ENCODE assay signal across 9 cellular contexts in genomic region chr14:64541261-64541970, GRCh38. TPM values are rescaled to one million over a fixed set of nuclear protein-coding genes. Genes with fewer than 3 reads are reported as not detected.
DNase-seq lines count a peak whose midpoint lies in the region; ATAC-seq lines count a peak whose summit lies in the region.
"Had no signal": no experiment of that assay in that cellular context is flagged by ENCODE, and none has a peak within 500 bp of the region (broad histone marks: within the 10 kb centered on the region; RNA-seq: fewer than 3 reads in every experiment).

No MANE protein-coding gene starts in this region.

- H3K27me3 Mint-ChIP-seq in stimulated activated naive B cell treated with anti-CD40 and anti-IgM and Interleukin-4, amounts not matched to agents 10 μg/mL and 1 μg/mL and 100 μg/mL, for 72 hours, result peaks cover 22 to 27% of the 10 kb centered on the region in 2 donors

- H3K4me3 Mint-ChIP-seq in stimulated activated naive B cell treated with anti-CD40 and anti-IgM and Interleukin-4, amounts not matched to agents 10 μg/mL and 1 μg/mL and 100 μg/mL, for 72 hours, result peak overlapping the region; percentile 84 to 92

- intact Hi-C loops in right cardiac atrium (cut with DNase I), result loop anchor here (2.0 to 10.0 kb wide), 3 partner anchors 93 to 96 kb away; no protein-coding TSS in a partner anchor

- WGBS in right cardiac atrium, result 15% methylated on average over 73 of the region's 73 CpGs

- peaks cover 6 to 19% of the 10 kb centered on the region in 2 donors for H3K36me3 Mint-ChIP-seq in stimulated activated naive B cell treated with anti-CD40 and anti-IgM and Interleukin-4, amounts not matched to agents 10 μg/mL and 1 μg/mL and 100 μg/mL, for 72 hours

- H3K27ac ChIP-seq in right cardiac atrium (ENCODE audit: low read length), result no peak overlapping the region

- H3K27ac Mint-ChIP-seq in stimulated activated naive B cell treated with anti-CD40 and anti-IgM and Interleukin-4, amounts not matched to agents 10 μg/mL and 1 μg/mL and 100 μg/mL, for 72 hours, result peak overlapping the region; percentile 95

- H3K9me3 ChIP-seq in right cardiac atrium (ENCODE audit: control insufficient read depth, low read length), result no peaks in the 10 kb centered on the region

- peaks cover 22 to 31% of the 10 kb centered on the region in 2 donors for H3K4me1 Mint-ChIP-seq in stimulated activated naive B cell treated with anti-CD40 and anti-IgM and Interleukin-4, amounts not matched to agents 10 μg/mL and 1 μg/mL and 100 μg/mL, for 72 hours

- no peaks in the 10 kb centered on the region for H3K27me3 ChIP-seq in right cardiac atrium (ENCODE audit: control insufficient read depth, insufficient read depth)

- DNase-seq in DMS153 (lab: John Stamatoyannopoulos, UW), result peak; percentile 12
- no peak for DNase-seq in DMS153 treated with DMSO at 0.1 percent for 48 hours (lab: John Stamatoyannopoulos, UW; ENCODE audit: unreplicated experiment)
- DNase-seq in activated T-helper 9 cell treated with anti-CD3 and anti-CD28 coated beads, Interleukin-2, amount 50 U/mL, for 16 hours (ENCODE audit: low read depth), result peak; percentile 4
- peak; percentile 34 to 78 (median 71) for DNase-seq in right cardiac atrium
- DNase-seq in stimulated activated naive B cell treated with anti-CD40 and anti-IgM and Interleukin-4, amounts not matched to agents 10 μg/mL and 1 μg/mL and 100 μg/mL, for 72 hours, result no peak
- DNase-seq in NCI-H128 (lab: John Stamatoyannopoulos, UW; ENCODE audit: unreplicated experiment), result no peak

- peaks cover 0 to 9% of the 10 kb centered on the region in 2 donors for H3K9me3 Mint-ChIP-seq in stimulated activated naive B cell treated with anti-CD40 and anti-IgM and Interleukin-4, amounts not matched to agents 10 μg/mL and 1 μg/mL and 100 μg/mL, for 72 hours

- peak overlapping the region; percentile 41 for H3K4me3 ChIP-seq in right cardiac atrium (ENCODE audit: low read length)

- H3K4me1 ChIP-seq in right cardiac atrium (ENCODE audit: control insufficient read depth, insufficient read depth, low read length), result no peaks in the 10 kb centered on the region

- ATAC-seq in right cardiac atrium (no peak), GM19467 (IDR thresholded peaks at IDR 0.05; ENCODE audit: unreplicated experiment) (no peak), GM21447 (IDR thresholded peaks at IDR 0.05; ENCODE audit: unreplicated experiment) (no peak)
- no peak for ATAC-seq in stimulated activated naive B cell treated with anti-CD40 and anti-IgM and Interleukin-4, amounts not matched to agents 10 μg/mL and 1 μg/mL and 100 μg/mL, for 72 hours (replicated peaks)

RNA-seq across cellular contexts. Expression of gene HSPA2, which starts 0.9 kb away (rescaled TPM):
- 100 to 1,000 TPM in 1 of 4 donors, 10 to 100 TPM in 3; 41.6 to 113 (median 56.9) TPM for total RNA-seq in right cardiac atrium
- polyA plus RNA-seq in right cardiac atrium, result 45.9 TPM

RNA-seq across cellular contexts. Expression of gene PPP1R36, which starts 8.3 kb away (rescaled TPM):
- total RNA-seq in right cardiac atrium, result 1 to 10 TPM in 1 of 4 donors, under 1 TPM in 3; 0.44 to 1.3 (median 0.58) TPM
- polyA plus RNA-seq in right cardiac atrium, result 0.72 TPM
- polyA plus RNA-seq: neural cell had no signal

RNA-seq across cellular contexts. Expression of gene ZBTB1, which starts 36.8 kb away (rescaled TPM):
- 10 to 100 TPM; 24.0 to 27.6 (median 24.8) TPM for total RNA-seq in right cardiac atrium
- polyA plus RNA-seq in right cardiac atrium, result 10.3 TPM

RNA-seq across cellular contexts. Expression of gene ZBTB25, which starts 37.8 kb away (rescaled TPM):
- 10 to 100 TPM; 14.1 to 18.4 (median 16.4) TPM for total RNA-seq in right cardiac atrium
- polyA plus RNA-seq in right cardiac atrium, result 8.0 TPM

Comparison
In these comparisons a context has a peak if more than half of its experiments do, and no peak if none do; other contexts are left out.
1. DNase-seq: peak in DMS153 (single experiment), activated T-helper 9 cell treated with anti-CD3 and anti-CD28 coated beads, Interleukin-2, amount 50 U/mL, for 16 hours (single experiment) and right cardiac atrium (3 of 3); none in DMS153 treated with DMSO at 0.1 percent for 48 hours (single experiment), stimulated activated naive B cell treated with anti-CD40 and anti-IgM and Interleukin-4, amounts not matched to agents 10 μg/mL and 1 μg/mL and 100 μg/mL, for 72 hours (single experiment) and NCI-H128 (single experiment).